Comparison of ENCODE assay signal across 12 cellular contexts in genomic region chr6:44732243-44732642, GRCh38.
A peak's percentile ranks its signal among the peaks of the same experiment; 100 is the strongest.
DNase-seq lines count a peak whose midpoint lies in the region; ATAC-seq and TF ChIP-seq lines count a peak whose summit lies in the region.
"Had no signal": no experiment of that assay in that cellular context is flagged by ENCODE, and none has a peak within 500 bp of the region (broad histone marks: within the 10 kb centered on the region; RNA-seq: fewer than 3 reads in every experiment).

No MANE protein-coding gene starts in this region.

- H4K20me1 ChIP-seq in Karpas-422 (ENCODE audit: insufficient read depth, low read depth, low read length) = no peaks in the 10 kb centered on the region

- no peak overlapping the region for H3K4me3 ChIP-seq in Karpas-422 (ENCODE audit: low read length)
- no peak overlapping the region for H3K4me3 ChIP-seq in Panc1 (ENCODE audit: low read depth in 2 of 2, low read length in 2 of 2)
- H3K4me3 ChIP-seq in vagina = no peak overlapping the region
- H3K4me3 ChIP-seq: GM12878, HAP-1 had no signal

- H3K36me3 ChIP-seq in Karpas-422 (ENCODE audit: insufficient read depth, low read length) (no peaks in the 10 kb centered on the region), Panc1 (ENCODE audit: control insufficient read depth, insufficient read depth, low read length) (no peaks in the 10 kb centered on the region), vagina (no peaks in the 10 kb centered on the region)
- H3K36me3 ChIP-seq: HAP-1 had no signal

- DNase-seq in Karpas-422 = peak; percentile 26
- DNase-seq in Panc1 (ENCODE audit: low read depth, low spot score) = no peak
- peak; percentile 40 for DNase-seq in islet precursor cell
- peak; percentile 42 to 67 for DNase-seq in vagina (ENCODE audit: extremely low spot score in 2 of 2)
- DNase-seq in D341Med (ENCODE audit: low spot score) = no peak
- DNase-seq: CD8-positive, alpha-beta memory T cell; DMS 273 treated with DMSO at 0.1 percent for 48 hours had no signal

- H3K4me2 ChIP-seq in Karpas-422 (ENCODE audit: low read depth, low read length, poor library complexity, severe bottlenecking) = no peak overlapping the region

- intact Hi-C loops in Panc1 (cut with micrococcal nuclease; ENCODE audit: unreplicated experiment) = no loop called here
- intact Hi-C loops in vagina (cut with DNase I) = no loop called here

- no peak overlapping the region for H2AFZ ChIP-seq in Karpas-422 (ENCODE audit: low read length)

- POLR2A ChIA-PET in Panc1 (lab: Charles Lee) = no interaction called here

- H3K27ac ChIP-seq in Karpas-422 (ENCODE audit: low read length) = no peak overlapping the region
- peak overlapping the region; percentile 81 for H3K27ac ChIP-seq in Panc1 (ENCODE audit: low read length)
- no peak overlapping the region for H3K27ac ChIP-seq in vagina
- H3K27ac ChIP-seq: HL-60 had no signal

- in situ Hi-C loops in Panc1 (cut with HindIII; ENCODE audit: low pct_unique_long_range_greater_than_20kb, low sequenced_read_pairs) = no loop called here

- H3K4me1 ChIP-seq in Karpas-422 (ENCODE audit: low read length) (no peaks in the 10 kb centered on the region), Panc1 (ENCODE audit: control insufficient read depth, insufficient read depth, low read length) (peaks cover 32% of the 10 kb centered on the region), vagina (peaks cover 15% of the 10 kb centered on the region)
- H3K4me1 ChIP-seq: HAP-1 had no signal

- TF ChIP-seq POLR2A in vagina (IDR thresholded peaks at IDR 0.05) = no peak

- ATAC-seq in Panc1 (no peak), HG02884 (IDR thresholded peaks at IDR 0.05; ENCODE audit: unreplicated experiment) (no peak), GM18498 (IDR thresholded peaks at IDR 0.05; ENCODE audit: unreplicated experiment) (no peak)
- ATAC-seq: GM12878 had no signal

- H3K27me3 ChIP-seq in Karpas-422 (ENCODE audit: low read length) (no peaks in the 10 kb centered on the region), Panc1 (ENCODE audit: control insufficient read depth, insufficient read depth, low read length) (no peaks in the 10 kb centered on the region), vagina (no peaks in the 10 kb centered on the region)

- H3K9me2 ChIP-seq in Karpas-422 (replicated peaks; ENCODE audit: insufficient read depth, low read length) = no peaks in the 10 kb centered on the region

- no TSS peak for BruUV-seq in Panc1 (replicated peaks; lab: Mats Ljungman, UMichigan)

- no peaks in the 10 kb centered on the region for H3K79me2 ChIP-seq in Karpas-422 (ENCODE audit: low read length)

- H3K9me3 ChIP-seq in Karpas-422 (ENCODE audit: low read length) = no peaks in the 10 kb centered on the region
- H3K9me3 ChIP-seq in Panc1 (ENCODE audit: control insufficient read depth, insufficient read depth, low read depth, low read length) = no peaks in the 10 kb centered on the region
- no peaks in the 10 kb centered on the region for H3K9me3 ChIP-seq in vagina
- H3K9me3 ChIP-seq: HAP-1 had no signal

- no peak overlapping the region for H3K9ac ChIP-seq in Karpas-422 (ENCODE audit: low read length)

- CTCF ChIA-PET in Panc1 (lab: Charles Lee) = no interaction called here

- TF ChIP-seq CTCF in Panc1 (IDR thresholded peaks at IDR 0.05) (no peak), vagina (IDR thresholded peaks at IDR 0.05) (no peak)

Comparison
In these comparisons a context has a peak if more than half of its experiments do, and no peak if none do; other contexts are left out.
1. DNase-seq: peak in Karpas-422 (single experiment), islet precursor cell (single experiment) and vagina (2 of 2); none in Panc1 (single experiment) and D341Med (single experiment).